8 cellular contexts compared by ENCODE assay signal in the genomic region with DNA sequence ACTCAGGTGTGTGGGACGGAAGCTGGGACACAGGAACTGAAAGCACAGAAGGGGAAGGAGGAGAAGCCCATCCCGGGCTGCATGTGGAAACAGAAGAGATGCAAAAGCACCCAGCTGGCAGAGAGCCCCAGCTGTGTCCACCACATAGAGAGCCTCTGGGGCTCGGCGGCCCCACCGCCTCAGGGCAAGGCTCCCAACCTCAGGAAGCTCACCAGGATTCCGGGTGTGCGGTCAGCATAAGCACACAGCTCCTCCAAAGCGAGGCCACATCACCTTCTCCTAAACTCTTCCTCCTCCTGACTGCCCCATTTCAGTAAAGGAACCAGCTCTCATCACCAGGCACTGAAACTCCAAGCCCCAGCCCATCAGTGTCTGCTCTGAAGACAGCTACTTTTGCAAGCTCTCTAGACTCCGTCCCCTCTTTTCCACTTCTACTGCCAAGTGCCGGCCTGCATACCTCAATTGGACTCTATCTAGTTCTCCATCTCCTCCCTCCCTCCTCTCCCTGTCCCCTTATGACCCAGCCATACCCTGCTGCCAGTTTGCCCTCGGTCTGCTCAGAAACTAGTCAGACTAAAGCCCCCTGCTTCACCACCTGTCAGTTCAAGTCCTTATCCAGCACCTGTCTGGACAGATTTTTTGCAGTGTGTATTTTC. TPM values are rescaled to one million over a fixed set of nuclear protein-coding genes. Genes with fewer than 3 reads are reported as not detected.
DNase-seq lines count a peak whose midpoint lies in the region; ATAC-seq lines count a peak whose summit lies in the region.

No MANE protein-coding gene starts in this region.

- peaks cover 2% of the 10 kb centered on the region for H3K79me1 ChIP-seq in mesenchymal stem cell (replicated peaks; ENCODE audit: low read length, poor library complexity, severe bottlenecking)

- CTCF ChIA-PET in activated CD8-positive, alpha-beta T cell treated with anti-CD3 and anti-CD28 coated beads, Interleukin-2, amount 10 ng/mL, durations not matched to agents 7 days and 5 days (lab: Charles Lee) = interaction anchor here (0.9 to 1.3 kb wide), 2 partner anchors 52 to 76 kb away, joined by 3 read pairs; no protein-coding TSS in a partner anchor

- H3K9me3 Mint-ChIP-seq in activated CD8-positive, alpha-beta T cell treated with anti-CD3 and anti-CD28 coated beads, Interleukin-2, amount 10 ng/mL, durations not matched to agents 7 days and 5 days (ENCODE audit: insufficient read depth) = no peaks in the 10 kb centered on the region

- H4K91ac ChIP-seq in mesenchymal stem cell (ENCODE audit: low read length) = peak overlapping the region; percentile 2

- H2AK5ac ChIP-seq in mesenchymal stem cell (ENCODE audit: low read length, severe bottlenecking) = peak overlapping the region; percentile 33

- H3K4me1 Mint-ChIP-seq in activated CD8-positive, alpha-beta T cell treated with anti-CD3 and anti-CD28 coated beads, Interleukin-2, amount 10 ng/mL, durations not matched to agents 7 days and 5 days (ENCODE audit: low read depth) = peaks cover 65% of the 10 kb centered on the region

- H3K18ac ChIP-seq in mesenchymal stem cell (ENCODE audit: low read depth in 1 of 2, low read length in 2 of 2) = peak overlapping the region; percentile 69 to 72

- peak overlapping the region; percentile 60 for H3K27ac ChIP-seq in mesenchymal stem cell (ENCODE audit: low read length, poor library complexity, severe bottlenecking)

- peak overlapping the region; percentile 59 to 79 for H2BK12ac ChIP-seq in mesenchymal stem cell (ENCODE audit: low read length in 2 of 2)

- no peak overlapping the region for H3K14ac ChIP-seq in mesenchymal stem cell (ENCODE audit: low read length in 2 of 2)

- POLR2A ChIA-PET in activated CD8-positive, alpha-beta T cell treated with anti-CD3 and anti-CD28 coated beads, Interleukin-2, amount 10 ng/mL, durations not matched to agents 7 days and 5 days (lab: Charles Lee) = interaction anchor here (0.6 to 2.1 kb wide), 4 partner anchors 11 to 81 kb away, joined by 3 to 6 read pairs (median 3); no protein-coding TSS in a partner anchor

- H3K23ac ChIP-seq in mesenchymal stem cell (ENCODE audit: low read length in 2 of 2) = peak overlapping the region in 1 of 2 experiments; percentile 16

- peak overlapping the region; percentile 37 for H3K27ac Mint-ChIP-seq in activated CD8-positive, alpha-beta T cell treated with anti-CD3 and anti-CD28 coated beads, Interleukin-2, amount 10 ng/mL, durations not matched to agents 7 days and 5 days

- peak overlapping the region; percentile 21 for H3K9ac ChIP-seq in mesenchymal stem cell (ENCODE audit: low read length)

- no peak overlapping the region for H2BK5ac ChIP-seq in mesenchymal stem cell (ENCODE audit: low read depth, low read length, poor library complexity, severe bottlenecking)

- 68% methylated on average over 11 of the region's 11 CpGs for WGBS in mesenchymal stem cell

- H3K4me1 ChIP-seq in mesenchymal stem cell (ENCODE audit: control insufficient read depth, insufficient read depth, low read depth, low read length) = peaks cover 58% of the 10 kb centered on the region

- ATAC-seq in activated CD8-positive, alpha-beta T cell treated with anti-CD3 and anti-CD28 coated beads, Interleukin-2, amount 10 ng/mL, durations not matched to agents 7 days and 5 days = no peak
- ATAC-seq in HG03025 (IDR thresholded peaks at IDR 0.05; ENCODE audit: low FRiP score, unreplicated experiment) = no peak

- peak overlapping the region; percentile 76 for H2BK120ac ChIP-seq in mesenchymal stem cell (ENCODE audit: low read depth, low read length)

- peak overlapping the region; percentile 3 for H3K4me2 ChIP-seq in mesenchymal stem cell (ENCODE audit: low read length, poor library complexity, severe bottlenecking)

- H3K4me3 ChIP-seq in H7 (ENCODE audit: insufficient read depth, low read depth, low read length) = no peak overlapping the region
- H3K4me3 ChIP-seq in mesenchymal stem cell (ENCODE audit: insufficient read depth in 1 of 2, low read depth in 1 of 2, low read length in 2 of 2) = no peak overlapping the region

- peak overlapping the region in 1 of 2 experiments; percentile 50 for H3K4ac ChIP-seq in mesenchymal stem cell (ENCODE audit: low read depth in 1 of 2, low read length in 2 of 2)

- H3K27me3 Mint-ChIP-seq in activated CD8-positive, alpha-beta T cell treated with anti-CD3 and anti-CD28 coated beads, Interleukin-2, amount 10 ng/mL, durations not matched to agents 7 days and 5 days (ENCODE audit: low read depth) = no peaks in the 10 kb centered on the region

- H2AFZ ChIP-seq in mesenchymal stem cell (ENCODE audit: low read depth, low read length) = no peak overlapping the region

- H3K36me3 ChIP-seq in H7 (replicated peaks; ENCODE audit: control insufficient read depth, insufficient read depth, low read length) (peaks cover 6% of the 10 kb centered on the region), mesenchymal stem cell (ENCODE audit: control insufficient read depth in 1 of 2, insufficient read depth in 2 of 2, low read depth in 1 of 2, low read length in 2 of 2) (peaks cover 7% of the 10 kb centered on the region in 2 experiments)

- H4K8ac ChIP-seq in mesenchymal stem cell (ENCODE audit: low read length) = peak overlapping the region; percentile 19

- H2BK15ac ChIP-seq in mesenchymal stem cell (ENCODE audit: low read depth, poor library complexity, severe bottlenecking) = peak overlapping the region; percentile 73

- no peak overlapping the region for H3K4me3 Mint-ChIP-seq in activated CD8-positive, alpha-beta T cell treated with anti-CD3 and anti-CD28 coated beads, Interleukin-2, amount 10 ng/mL, durations not matched to agents 7 days and 5 days

- H3K27me3 ChIP-seq in H7 (ENCODE audit: control insufficient read depth, insufficient read depth, low read length) (no peaks in the 10 kb centered on the region), mesenchymal stem cell (ENCODE audit: control insufficient read depth in 1 of 2, insufficient read depth in 1 of 2, low read length in 2 of 2) (no peaks in the 10 kb centered on the region)

- H3K36me3 Mint-ChIP-seq in activated CD8-positive, alpha-beta T cell treated with anti-CD3 and anti-CD28 coated beads, Interleukin-2, amount 10 ng/mL, durations not matched to agents 7 days and 5 days (ENCODE audit: low read depth) = peaks cover 11% of the 10 kb centered on the region

- peak; percentile 88 for DNase-seq in CD1c-positive myeloid dendritic cell (ENCODE audit: extremely low spot score)
- peak; percentile 44 for DNase-seq in H7
- DNase-seq in activated CD8-positive, alpha-beta T cell treated with anti-CD3 and anti-CD28 coated beads, Interleukin-2, amount 10 ng/mL, durations not matched to agents 7 days and 5 days = no peak
- peak; percentile 61 for DNase-seq in mesenchymal stem cell
- DNase-seq in epidermal melanocyte (ENCODE audit: insufficient read length, low spot score) = no peak
- DNase-seq in activated T-cell treated with anti-CD3 and anti-CD28 coated beads, Interleukin-2, amount 50 U/mL, for 1 hour = no peak
- DNase-seq in KG1 (lab: John Stamatoyannopoulos, UW) = no peak

- no peaks in the 10 kb centered on the region for H3K9me3 ChIP-seq in mesenchymal stem cell (ENCODE audit: control insufficient read depth, low read length)

RNA-seq across cellular contexts. Expression of a gene that starts 6.0 kb away (rescaled TPM):
- 62.7 and 64.1 TPM in 2 replicates for total RNA-seq in H7 (2014; rRNA removed; shearing (Covaris generic))
- 10 to 100 TPM; 34.1 to 39.0 TPM for total RNA-seq in activated CD8-positive, alpha-beta T cell treated with anti-CD3 and anti-CD28 coated beads, Interleukin-2, amount 10 ng/mL, durations not matched to agents 7 days and 5 days
- polyA plus RNA-seq in mesenchymal stem cell (2013, experiment 1 of 2) = 52.5 TPM
- 48.9 TPM for polyA plus RNA-seq in mesenchymal stem cell (2013, experiment 2 of 2)

RNA-seq across cellular contexts. Expression of a gene that starts 21.5 kb away (rescaled TPM):
- 11.2 and 13.7 TPM in 2 replicates for total RNA-seq in H7 (2014; rRNA removed; shearing (Covaris generic))
- total RNA-seq in activated CD8-positive, alpha-beta T cell treated with anti-CD3 and anti-CD28 coated beads, Interleukin-2, amount 10 ng/mL, durations not matched to agents 7 days and 5 days = 10 to 100 TPM; 17.3 to 18.8 TPM
- polyA plus RNA-seq in mesenchymal stem cell (2013, experiment 1 of 2) = 3.7 TPM
- 3.7 TPM for polyA plus RNA-seq in mesenchymal stem cell (2013, experiment 2 of 2)

Comparison
In these comparisons a context has a peak if more than half of its experiments do, and no peak if none do; other contexts are left out.
1. DNase-seq: peak in CD1c-positive myeloid dendritic cell (single experiment), H7 (single experiment) and mesenchymal stem cell (single experiment); none in activated CD8-positive, alpha-beta T cell treated with anti-CD3 and anti-CD28 coated beads, Interleukin-2, amount 10 ng/mL, durations not matched to agents 7 days and 5 days (single experiment), epidermal melanocyte (single experiment), activated T-cell treated with anti-CD3 and anti-CD28 coated beads, Interleukin-2, amount 50 U/mL, for 1 hour (single experiment) and KG1 (single experiment).